8 cellular contexts compared by ENCODE assay signal in the genomic region with DNA sequence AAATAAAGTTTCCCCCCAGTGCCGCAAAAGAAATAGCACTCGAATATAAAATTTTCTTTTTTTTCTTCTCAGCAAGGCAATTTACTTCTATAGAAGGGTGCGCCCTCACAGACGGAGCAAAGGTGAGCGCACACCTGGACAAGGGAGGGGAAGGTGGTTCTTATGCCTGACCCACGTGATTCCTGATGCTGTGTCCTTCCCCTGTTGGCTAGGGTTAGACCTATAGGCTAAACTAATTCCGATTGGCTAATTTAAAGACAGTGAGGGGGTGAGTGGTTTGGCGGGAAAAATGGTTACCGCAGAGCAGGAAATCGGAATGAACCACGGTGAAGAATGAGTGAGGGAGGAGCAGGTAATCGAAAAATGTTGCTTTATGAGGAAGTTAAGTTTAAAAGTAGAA. TPM values are rescaled to one million over a fixed set of nuclear protein-coding genes. Genes with fewer than 3 reads are reported as not detected.
DNase-seq lines count a peak whose midpoint lies in the region; ATAC-seq and TF ChIP-seq lines count a peak whose summit lies in the region.

No MANE protein-coding gene starts in this region.

- H2BK15ac ChIP-seq in mesendoderm (replicated peaks; ENCODE audit: low read depth): no peak overlapping the region

- TF ChIP-seq CTCF in left ventricle myocardium inferior (IDR thresholded peaks at IDR 0.05; ENCODE audit: borderline replicate concordance): no peak
- no peak for TF ChIP-seq CTCF in type B pancreatic cell (conservative IDR thresholded peaks at IDR 0.05)

- peaks cover 11% of the 10 kb centered on the region for H3K27me3 ChIP-seq in left ventricle myocardium inferior (ENCODE audit: low read depth)
- peaks cover 18% of the 10 kb centered on the region for H3K27me3 ChIP-seq in adipocyte (replicated peaks; ENCODE audit: control insufficient read depth, insufficient read depth, low read length)
- H3K27me3 ChIP-seq in mesendoderm (ENCODE audit: insufficient read depth, low read length, poor library complexity): no peaks in the 10 kb centered on the region

- H2BK120ac ChIP-seq in mesendoderm (ENCODE audit: low read depth, low read length): no peak overlapping the region

- H3K36me3 ChIP-seq in left ventricle myocardium inferior (no peaks in the 10 kb centered on the region), adipocyte (ENCODE audit: control insufficient read depth, insufficient read depth, low read length, severe bottlenecking) (no peaks in the 10 kb centered on the region), mesendoderm (ENCODE audit: control insufficient read depth, insufficient read depth, low read length) (no peaks in the 10 kb centered on the region)

- no peak overlapping the region for H4K8ac ChIP-seq in mesendoderm (ENCODE audit: low read depth, low read length)

- H3K79me2 ChIP-seq in mesendoderm (ENCODE audit: control insufficient read depth, insufficient read depth, low read length): no peaks in the 10 kb centered on the region

- no peak overlapping the region for H3K23ac ChIP-seq in mesendoderm (ENCODE audit: low read length)

- H3K9me3 ChIP-seq in left ventricle myocardium inferior (replicated peaks) (peaks cover 18% of the 10 kb centered on the region), adipocyte (ENCODE audit: control insufficient read depth, low read length) (peaks cover 20% of the 10 kb centered on the region)

- peaks cover 6% of the 10 kb centered on the region for H3K9me3 Mint-ChIP-seq in type B pancreatic cell

- no peak overlapping the region for H3K4me2 ChIP-seq in mesendoderm (ENCODE audit: low read length)

- H3K79me1 ChIP-seq in mesendoderm (ENCODE audit: low read length): no peaks in the 10 kb centered on the region

- peaks cover 26% of the 10 kb centered on the region for H3K27me3 Mint-ChIP-seq in type B pancreatic cell

- H3K36me3 Mint-ChIP-seq in type B pancreatic cell: peaks cover 4% of the 10 kb centered on the region

- peak overlapping the region; percentile 72 for H3K4me3 ChIP-seq in left ventricle myocardium inferior
- peak overlapping the region; percentile 71 for H3K4me3 ChIP-seq in adipocyte (ENCODE audit: low read length)
- H3K4me3 ChIP-seq in mesendoderm (ENCODE audit: low read length): peak overlapping the region; percentile 16

- intact Hi-C loops in left ventricle myocardium inferior (cut with micrococcal nuclease): no loop called here
- intact Hi-C loops in cardiac septum (cut with DNase I): no loop called here

- no peak for ATAC-seq in GM21529 (IDR thresholded peaks at IDR 0.05; ENCODE audit: unreplicated experiment)

- H4K5ac ChIP-seq in mesendoderm (ENCODE audit: low read length): no peak overlapping the region

- H3K4me1 ChIP-seq in left ventricle myocardium inferior: peaks cover 19% of the 10 kb centered on the region
- peaks cover 7% of the 10 kb centered on the region for H3K4me1 ChIP-seq in adipocyte (ENCODE audit: control insufficient read depth, insufficient read depth, low read length)
- H3K4me1 ChIP-seq in mesendoderm (ENCODE audit: control insufficient read depth, low read depth, low read length): no peaks in the 10 kb centered on the region

- no peak overlapping the region for H2BK5ac ChIP-seq in mesendoderm (ENCODE audit: low read length)

- H3K27ac ChIP-seq in left ventricle myocardium inferior (replicated peaks): no peak overlapping the region
- H3K27ac ChIP-seq in mesendoderm (ENCODE audit: low read depth, low read length): no peak overlapping the region

- H3K9ac ChIP-seq in adipocyte (ENCODE audit: low read length) (no peak overlapping the region), mesendoderm (ENCODE audit: low read length) (no peak overlapping the region)

- no peak overlapping the region for H3K56ac ChIP-seq in mesendoderm (ENCODE audit: low read length)

- no peak overlapping the region for H2AK5ac ChIP-seq in mesendoderm (ENCODE audit: low read length)

- no peak overlapping the region for H3K18ac ChIP-seq in mesendoderm (ENCODE audit: low read length)

- no CpG with 5 or more reads among the region's 12 CpGs for WGBS in mesendoderm (ENCODE audit: extremely low coverage, insufficient coverage, low lambda C conversion rate)

- peak overlapping the region; percentile 86 for H3K4me3 Mint-ChIP-seq in type B pancreatic cell

- peak overlapping the region; percentile 50 for H3K27ac Mint-ChIP-seq in type B pancreatic cell

- no peak overlapping the region for H3K4ac ChIP-seq in mesendoderm (ENCODE audit: low read depth, low read length)

- DNase-seq in left ventricle myocardium inferior (no peak), cardiac septum (ENCODE audit: low spot score) (no peak), adipocyte (ENCODE audit: low read depth) (no peak), mesendoderm (peak; percentile 22), type B pancreatic cell (ENCODE audit: extremely low spot score, unreplicated experiment) (no peak), C1 segment of cervical spinal cord (lab: John Stamatoyannopoulos, UW) (no peak)
- no peak for DNase-seq in activated naive CD4-positive, alpha-beta T cell treated with anti-CD3 and anti-CD28 coated beads, Interleukin-2, amount 50 U/mL, for 16 hours

- H3K4me1 Mint-ChIP-seq in type B pancreatic cell (ENCODE audit: unreplicated experiment): peaks cover 23% of the 10 kb centered on the region

RNA-seq across cellular contexts. Expression of a gene that starts 0.6 kb away (rescaled TPM):
- total RNA-seq in left ventricle myocardium inferior: 2.8 TPM
- 0.97 TPM for total RNA-seq in cardiac septum
- 3.3 TPM for polyA plus RNA-seq in mesendoderm (2013, experiment 1 of 2)
- polyA plus RNA-seq in mesendoderm (2013, experiment 2 of 2): 3.3 TPM
- total RNA-seq in type B pancreatic cell (ENCODE audit: low replicate concordance): 30.8 and 32.0 TPM in 2 replicates

RNA-seq across cellular contexts. Expression of a gene that starts 52.9 kb away (rescaled TPM):
- total RNA-seq in left ventricle myocardium inferior (14.1 TPM), cardiac septum (18.5 TPM), type B pancreatic cell (ENCODE audit: low replicate concordance) (22.4 and 26.6 TPM in 2 replicates)
- 15.9 TPM for polyA plus RNA-seq in mesendoderm (2013, experiment 1 of 2)
- polyA plus RNA-seq in mesendoderm (2013, experiment 2 of 2): 16.9 TPM

Comparison
In these comparisons a context has a peak if more than half of its experiments do, and no peak if none do; other contexts are left out.
1. H3K4me3 ChIP-seq: peak in every context shown above with its lines; median percentile 72 in left ventricle myocardium inferior; 71 in adipocyte; 16 in mesendoderm.